In genomic region chr3:169591159-169591951, GRCh38 we compare ENCODE assay signal across 19 cellular contexts.
DNase-seq lines count a peak whose midpoint lies in the region; ATAC-seq, FAIRE-seq and TF ChIP-seq lines count a peak whose summit lies in the region.
"Had no signal": no experiment of that assay in that cellular context is flagged by ENCODE, and none has a peak within 500 bp of the region (broad histone marks: within the 10 kb centered on the region; RNA-seq: fewer than 3 reads in every experiment).

No MANE protein-coding gene starts in this region.

- H3K4me1 ChIP-seq in body of pancreas: peaks cover 16% of the 10 kb centered on the region
- H3K4me1 ChIP-seq in testis: no peaks in the 10 kb centered on the region

- no peaks in the 10 kb centered on the region for H3K36me3 Mint-ChIP-seq in stimulated activated memory B cell treated with anti-CD40 and anti-IgM and Interleukin-4, amounts not matched to agents 10 μg/mL and 1 μg/mL and 100 μg/mL, for 72 hours
- H3K36me3 Mint-ChIP-seq: brain; CD8-positive, alpha-beta T cell had no signal

- intact Hi-C loops in left ventricle myocardium superior (cut with micrococcal nuclease) (no loop called here), body of pancreas (cut with DNase I) (no loop called here), testis (cut with DNase I; ENCODE audit: low total_unique reads) (no loop called here)

- peaks cover 7% of the 10 kb centered on the region for H3K27me3 Mint-ChIP-seq in stimulated activated memory B cell treated with anti-CD40 and anti-IgM and Interleukin-4, amounts not matched to agents 10 μg/mL and 1 μg/mL and 100 μg/mL, for 72 hours

- DNase-seq in GM12892 (ENCODE audit: insufficient read length): no peak
- DNase-seq in left ventricle myocardium superior: no peak
- no peak for DNase-seq in RCC 7860 (ENCODE audit: low spot score)
- DNase-seq in body of pancreas: no peak
- DNase-seq in testis: no peak
- DNase-seq: activated naive CD4-positive, alpha-beta T cell; CD8-positive, alpha-beta T cell; NCI-H187; NCI-H82; nephron progenitor cell; stimulated activated CD4-positive, alpha-beta T cell treated with anti-CD3 and anti-CD28 coated beads, Interleukin-2, amount 100 ng/mL, for 48 hours had no signal

- no peaks in the 10 kb centered on the region for H3K27me3 ChIP-seq in body of pancreas
- H3K27me3 ChIP-seq in testis: no peaks in the 10 kb centered on the region
- H3K27me3 ChIP-seq: tibial nerve had no signal

- no peak overlapping the region for H3K27ac ChIP-seq in body of pancreas
- no peak overlapping the region for H3K27ac ChIP-seq in testis

- no peaks in the 10 kb centered on the region for H3K36me3 ChIP-seq in body of pancreas (replicated peaks in 1 of 2; ENCODE audit: insufficient read depth in 1 of 2, low read depth in 2 of 2)
- no peaks in the 10 kb centered on the region for H3K36me3 ChIP-seq in testis (ENCODE audit: low read depth, missing control alignments)
- H3K36me3 ChIP-seq: HAP-1, tibial nerve had no signal

- 75 to 80% methylated on average over 8 of the region's 8 CpGs for WGBS in body of pancreas, 2 donors
- 88 to 89% methylated on average over 8 of the region's 8 CpGs for WGBS in testis, 2 donors

- H3K4me3 Mint-ChIP-seq in stimulated activated memory B cell treated with anti-CD40 and anti-IgM and Interleukin-4, amounts not matched to agents 10 μg/mL and 1 μg/mL and 100 μg/mL, for 72 hours: no peak overlapping the region
- H3K4me3 Mint-ChIP-seq: brain; CD8-positive, alpha-beta T cell; nephron progenitor cell had no signal

- H3K4me3 ChIP-seq in body of pancreas: no peak overlapping the region
- H3K4me3 ChIP-seq in testis: no peak overlapping the region
- H3K4me3 ChIP-seq: HAP-1, tibial nerve had no signal

- TF ChIP-seq POLR2A in GM12892 (IDR thresholded peaks at IDR 0.05; ENCODE audit: low read depth, low read length) (no peak), body of pancreas (IDR thresholded peaks at IDR 0.05) (no peak), testis (IDR thresholded peaks at IDR 0.05) (no peak)

- H3K9me3 Mint-ChIP-seq in stimulated activated memory B cell treated with anti-CD40 and anti-IgM and Interleukin-4, amounts not matched to agents 10 μg/mL and 1 μg/mL and 100 μg/mL, for 72 hours: no peaks in the 10 kb centered on the region
- H3K9me3 Mint-ChIP-seq: brain; CD8-positive, alpha-beta T cell; nephron progenitor cell had no signal

- TF ChIP-seq CTCF in body of pancreas (IDR thresholded peaks at IDR 0.05) (no peak), testis (IDR thresholded peaks at IDR 0.05) (no peak)

- ATAC-seq in GM21381 (IDR thresholded peaks at IDR 0.05; ENCODE audit: unreplicated experiment) (peak; percentile 46), HG03520 (IDR thresholded peaks at IDR 0.05; ENCODE audit: unreplicated experiment) (peak; percentile 68), left ventricle myocardium superior (peak; percentile 57), body of pancreas (no peak)
- no peak for ATAC-seq in stimulated activated memory B cell treated with anti-CD40 and anti-IgM and Interleukin-4, amounts not matched to agents 10 μg/mL and 1 μg/mL and 100 μg/mL, for 72 hours
- ATAC-seq: activated CD4-positive, CD25-positive, alpha-beta regulatory T cell treated with anti-CD3 and anti-CD28 coated beads, Interleukin-2, amount 50 U/mL, for 24 hours; CD8-positive, alpha-beta T cell had no signal

- H3K27ac Mint-ChIP-seq in stimulated activated memory B cell treated with anti-CD40 and anti-IgM and Interleukin-4, amounts not matched to agents 10 μg/mL and 1 μg/mL and 100 μg/mL, for 72 hours: no peak overlapping the region
- H3K27ac Mint-ChIP-seq: CD8-positive, alpha-beta T cell; nephron progenitor cell had no signal

- FAIRE-seq in GM12892 (lab: Jason Lieb, UNC) (peak; percentile 54), RCC 7860 (lab: Jason Lieb, UNC) (no peak)
- FAIRE-seq: GM19239 had no signal

- H3K9me3 ChIP-seq in body of pancreas: no peaks in the 10 kb centered on the region
- no peaks in the 10 kb centered on the region for H3K9me3 ChIP-seq in testis
- H3K9me3 ChIP-seq: HAP-1, tibial nerve had no signal

- no peaks in the 10 kb centered on the region for H3K4me1 Mint-ChIP-seq in stimulated activated memory B cell treated with anti-CD40 and anti-IgM and Interleukin-4, amounts not matched to agents 10 μg/mL and 1 μg/mL and 100 μg/mL, for 72 hours

Comparison
In these comparisons a context has a peak if more than half of its experiments do, and no peak if none do; other contexts are left out.
1. ATAC-seq: peak in GM21381 (single experiment), HG03520 (single experiment) and left ventricle myocardium superior (single experiment); none in body of pancreas (single experiment) and stimulated activated memory B cell treated with anti-CD40 and anti-IgM and Interleukin-4, amounts not matched to agents 10 μg/mL and 1 μg/mL and 100 μg/mL, for 72 hours (single experiment).